Comparison of ENCODE assay signal across 22 cellular contexts in genomic region chr13:106405731-106406130, GRCh38.
"Had no signal": no experiment of that assay in that cellular context is flagged by ENCODE, and none has a peak within 500 bp of the region (broad histone marks: within the 10 kb centered on the region; RNA-seq: fewer than 3 reads in every experiment).

No MANE protein-coding gene starts in this region.

- H3K4me3 ChIP-seq: coronary artery, dorsolateral prefrontal cortex, esophagus squamous epithelium, gastrocnemius medialis, heart right ventricle, left lung, lower lobe of right lung had no signal

- H3K27ac ChIP-seq: coronary artery, dorsolateral prefrontal cortex, epithelial cell of prostate, esophagus squamous epithelium, gastrocnemius medialis, heart right ventricle, left lung, lower lobe of right lung had no signal

- H3K4me1 ChIP-seq: esophagus squamous epithelium, gastrocnemius medialis, heart right ventricle, left lung, lower lobe of right lung had no signal

- H3K36me3 ChIP-seq: esophagus squamous epithelium, gastrocnemius medialis, heart right ventricle, left lung, lower lobe of right lung had no signal

- H3K27me3 ChIP-seq: esophagus squamous epithelium, gastrocnemius medialis, heart right ventricle, left lung had no signal

- DNase-seq: dermis blood vessel endothelial cell; dorsolateral prefrontal cortex; effector CD4-positive, alpha-beta T cell; effector memory CD4-positive, alpha-beta T cell; erythroblast; esophagus squamous epithelium; foreskin fibroblast; foreskin melanocyte; gastrocnemius medialis; glutamatergic neuron; head of caudate nucleus; heart right ventricle; hippocampal formation; left cardiac atrium; left lung; left ventricle myocardium superior; lower lobe of right lung; mesenchymal stem cell; midbrain; naive thymus-derived CD4-positive, alpha-beta T cell had no signal

- H3K9me3 ChIP-seq: esophagus squamous epithelium, gastrocnemius medialis, left lung, lower lobe of right lung had no signal
